ENCODE assay signal across 24 cellular contexts in genomic region chr3:30733229-30733628, GRCh38.
"Had no signal": no experiment of that assay in that cellular context is flagged by ENCODE, and none has a peak within 500 bp of the region (broad histone marks: within the 10 kb centered on the region; RNA-seq: fewer than 3 reads in every experiment).

No MANE protein-coding gene starts in this region.

- H3K36me3 ChIP-seq: MG63 had no signal

- H3K9me3 ChIP-seq: MG63 had no signal

- H3K27ac Mint-ChIP-seq: T-helper 17 cell had no signal

- DNase-seq: IMR-90; Karpas-422; KG1; MG63; NCI-H1092; NCI-H1436; NCI-H187; NCI-H2029; NCI-H2081 treated with DMSO at 0.1 percent for 48 hours; NCI-H2171; NCI-H226; NCI-H446; NCI-H510A; NCI-H524 treated with DMSO at 0.1 percent for 48 hours; NCI-H69; NCI-H774; NK-92 treated with Interleukin-12 subunit alpha and Interleukin-12 subunit beta, amount 100 ng/mL, for 24 hours; SHP77; T-helper 1 cell; T-helper 17 cell had no signal

- H3K27ac ChIP-seq: RWPE1 had no signal

- H3K27me3 ChIP-seq: MG63 had no signal

- ATAC-seq: HepG2, Panc1, SK-N-SH treated with all-trans-retinoic acid at 6 μM for 48 hours, T-helper 17 cell had no signal

- H3K4me3 ChIP-seq: MG63 had no signal

- H3K4me3 Mint-ChIP-seq: T-helper 17 cell had no signal
